ENCODE assay signal across 18 cellular contexts in the genomic region with DNA sequence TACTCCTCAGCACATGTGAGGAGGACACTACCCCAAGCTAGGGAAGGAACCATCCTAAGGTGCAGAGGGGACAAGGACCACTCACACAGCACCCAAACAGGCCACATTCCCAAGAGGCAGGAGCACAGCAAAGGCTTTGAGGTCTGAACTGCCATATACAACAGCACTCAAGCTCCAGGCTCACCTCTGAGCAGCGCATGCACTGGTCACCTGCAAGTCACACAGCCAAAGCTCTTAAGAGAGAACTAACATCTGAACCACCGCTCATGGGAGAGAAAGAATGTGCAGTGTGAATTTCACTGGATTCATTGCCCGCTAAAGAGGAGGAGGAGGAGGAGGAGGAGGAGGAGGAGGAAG. TPM values are rescaled to one million over a fixed set of nuclear protein-coding genes. Genes with fewer than 3 reads are reported as not detected.
A peak's percentile ranks its signal among the peaks of the same experiment; 100 is the strongest.
DNase-seq lines count a peak whose midpoint lies in the region; ATAC-seq and TF ChIP-seq lines count a peak whose summit lies in the region.
"Had no signal": no experiment of that assay in that cellular context is flagged by ENCODE, and none has a peak within 500 bp of the region (broad histone marks: within the 10 kb centered on the region; RNA-seq: fewer than 3 reads in every experiment).

No MANE protein-coding gene starts in this region.

- H3K27ac ChIP-seq in mesendoderm (ENCODE audit: low read depth, low read length): no peak overlapping the region
- H3K27ac ChIP-seq: A549; BLaER1 treated with 17β-estradiol and CSF1 and Interleukin-3, amounts not matched to agents 10 nM and 100 nM; HL-60 had no signal

- no peak overlapping the region for H3K18ac ChIP-seq in mesendoderm (ENCODE audit: low read length)

- TF ChIP-seq POLR2A in NB4 (IDR thresholded peaks at IDR 0.05; ENCODE audit: extremely low read depth, insufficient read length): no peak

- no peak for TF ChIP-seq CTCF in NB4 (IDR thresholded peaks at IDR 0.05; ENCODE audit: low read depth, low read length)
- no peak for TF ChIP-seq CTCF in type B pancreatic cell (conservative IDR thresholded peaks at IDR 0.05)

- no peaks in the 10 kb centered on the region for H3K27me3 ChIP-seq in mesendoderm (ENCODE audit: insufficient read depth, low read length, poor library complexity)
- H3K27me3 ChIP-seq: BLaER1 treated with 17β-estradiol and CSF1 and Interleukin-3, amounts not matched to agents 10 nM and 100 nM had no signal

- H3K79me1 ChIP-seq in mesendoderm (ENCODE audit: low read length): no peaks in the 10 kb centered on the region

- no peak for ATAC-seq in activated T-cell treated with anti-CD3 and anti-CD28 coated beads, Interleukin-2, amount 50 U/mL, for 72 hours (replicated peaks in 1 of 2)
- ATAC-seq: A549 had no signal

- H3K9me3 Mint-ChIP-seq in activated T-cell treated with anti-CD3 and anti-CD28 coated beads, Interleukin-2, amount 50 U/mL, for 72 hours: peaks cover 2 to 8% of the 10 kb centered on the region in 2 donors
- no peaks in the 10 kb centered on the region for H3K9me3 Mint-ChIP-seq in type B pancreatic cell

- no peak overlapping the region for H3K27ac Mint-ChIP-seq in activated T-cell treated with anti-CD3 and anti-CD28 coated beads, Interleukin-2, amount 50 U/mL, for 72 hours
- H3K27ac Mint-ChIP-seq in type B pancreatic cell: no peak overlapping the region

- no peak overlapping the region for H2BK15ac ChIP-seq in mesendoderm (replicated peaks; ENCODE audit: low read depth)

- no peak overlapping the region for H3K56ac ChIP-seq in mesendoderm (ENCODE audit: low read length)

- no peak overlapping the region for H3K4ac ChIP-seq in mesendoderm (ENCODE audit: low read depth, low read length)

- H3K4me1 Mint-ChIP-seq in activated T-cell treated with anti-CD3 and anti-CD28 coated beads, Interleukin-2, amount 50 U/mL, for 72 hours (ENCODE audit: low read depth): no peaks in the 10 kb centered on the region
- no peaks in the 10 kb centered on the region for H3K4me1 Mint-ChIP-seq in type B pancreatic cell (ENCODE audit: unreplicated experiment)
- H3K4me1 Mint-ChIP-seq: CD8-positive, alpha-beta memory T cell had no signal

- no peak overlapping the region for H4K5ac ChIP-seq in mesendoderm (ENCODE audit: low read length)

- no peak overlapping the region for H4K8ac ChIP-seq in mesendoderm (ENCODE audit: low read depth, low read length)

- WGBS in mesendoderm (ENCODE audit: extremely low coverage, insufficient coverage, low lambda C conversion rate): no CpG with 5 or more reads among the region's 3 CpGs

- no peak overlapping the region for H2BK120ac ChIP-seq in mesendoderm (ENCODE audit: low read depth, low read length)

- no peak overlapping the region for H3K4me3 Mint-ChIP-seq in activated T-cell treated with anti-CD3 and anti-CD28 coated beads, Interleukin-2, amount 50 U/mL, for 72 hours
- no peak overlapping the region for H3K4me3 Mint-ChIP-seq in type B pancreatic cell
- H3K4me3 Mint-ChIP-seq: CD8-positive, alpha-beta memory T cell had no signal

- no peaks in the 10 kb centered on the region for H3K4me1 ChIP-seq in mesendoderm (ENCODE audit: control insufficient read depth, low read depth, low read length)
- H3K4me1 ChIP-seq: A549 had no signal

- H2BK5ac ChIP-seq in mesendoderm (ENCODE audit: low read length): no peak overlapping the region

- no peak overlapping the region for H2AK5ac ChIP-seq in mesendoderm (ENCODE audit: low read length)

- no peaks in the 10 kb centered on the region for H3K79me2 ChIP-seq in mesendoderm (ENCODE audit: control insufficient read depth, insufficient read depth, low read length)

- DNase-seq in activated T-cell treated with anti-CD3 and anti-CD28 coated beads, Interleukin-2, amount 50 U/mL, for 1 hour: peak; percentile 4
- DNase-seq in activated T-cell treated with anti-CD3 and anti-CD28 coated beads, Interleukin-2, amount 50 U/mL, for 72 hours: no peak
- peak; percentile 0 for DNase-seq in NB4 (ENCODE audit: low read depth)
- DNase-seq in mesenteric fat pad (ENCODE audit: low spot score): peak; percentile 62
- peak; percentile 27 for DNase-seq in type B pancreatic cell (ENCODE audit: extremely low spot score, unreplicated experiment)
- no peak for DNase-seq in NCI-H524 treated with DMSO at 0.1 percent for 48 hours (lab: John Stamatoyannopoulos, UW)
- DNase-seq in mesendoderm: no peak
- DNase-seq: CD8-positive, alpha-beta memory T cell; GF-D8; NCI-H1417; NCI-H187 treated with DMSO at 0.1 percent for 48 hours; NCI-H345; NCI-H526 treated with DMSO at 0.1 percent for 48 hours; NK-92 treated with Interleukin-12 subunit alpha and Interleukin-12 subunit beta, amount 100 ng/mL, for 24 hours; SHP77 had no signal

- no peaks in the 10 kb centered on the region for H3K36me3 ChIP-seq in mesendoderm (ENCODE audit: control insufficient read depth, insufficient read depth, low read length)
- H3K36me3 ChIP-seq: BLaER1 treated with 17β-estradiol and CSF1 and Interleukin-3, amounts not matched to agents 10 nM and 100 nM had no signal

- peaks cover 0 to 3% of the 10 kb centered on the region in 2 donors for H3K36me3 Mint-ChIP-seq in activated T-cell treated with anti-CD3 and anti-CD28 coated beads, Interleukin-2, amount 50 U/mL, for 72 hours (ENCODE audit: insufficient read depth in 2 of 2)
- H3K36me3 Mint-ChIP-seq in type B pancreatic cell: no peaks in the 10 kb centered on the region

- no peak overlapping the region for H3K23ac ChIP-seq in mesendoderm (ENCODE audit: low read length)

- H3K27me3 Mint-ChIP-seq in activated T-cell treated with anti-CD3 and anti-CD28 coated beads, Interleukin-2, amount 50 U/mL, for 72 hours (ENCODE audit: low read depth): peaks cover 42% of the 10 kb centered on the region
- peaks cover 26% of the 10 kb centered on the region for H3K27me3 Mint-ChIP-seq in type B pancreatic cell

- H3K9ac ChIP-seq in mesendoderm (ENCODE audit: low read length): no peak overlapping the region
- H3K9ac ChIP-seq: BLaER1 treated with 17β-estradiol and CSF1 and Interleukin-3, amounts not matched to agents 10 nM and 100 nM had no signal

- H3K4me2 ChIP-seq in mesendoderm (ENCODE audit: low read length): no peak overlapping the region
- H3K4me2 ChIP-seq: A549; BLaER1 treated with 17β-estradiol and CSF1 and Interleukin-3, amounts not matched to agents 10 nM and 100 nM had no signal

- no peak overlapping the region for H3K4me3 ChIP-seq in NB4 (ENCODE audit: low read depth, low read length)
- H3K4me3 ChIP-seq in mesendoderm (ENCODE audit: low read length): no peak overlapping the region
- H3K4me3 ChIP-seq: A549; BLaER1 treated with 17β-estradiol and CSF1 and Interleukin-3, amounts not matched to agents 10 nM and 100 nM had no signal

RNA-seq across cellular contexts. Expression of gene NPEPL1, which starts 31.0 kb away (rescaled TPM):
- total RNA-seq in activated T-cell treated with anti-CD3 and anti-CD28 coated beads, Interleukin-2, amount 50 U/mL, for 72 hours: 10 to 100 TPM; 25.7 to 29.0 TPM
- total RNA-seq in mesenteric fat pad (42.3 TPM), type B pancreatic cell (ENCODE audit: low replicate concordance) (21.1 and 25.0 TPM in 2 replicates)
- 10.3 TPM for polyA plus RNA-seq in mesendoderm (2013, experiment 1 of 2)
- 10.5 TPM for polyA plus RNA-seq in mesendoderm (2013, experiment 2 of 2)

Comparison
In these comparisons a context has a peak if more than half of its experiments do, and no peak if none do; other contexts are left out.
1. DNase-seq: peak in activated T-cell treated with anti-CD3 and anti-CD28 coated beads, Interleukin-2, amount 50 U/mL, for 1 hour (single experiment), NB4 (single experiment), mesenteric fat pad (single experiment) and type B pancreatic cell (single experiment); none in activated T-cell treated with anti-CD3 and anti-CD28 coated beads, Interleukin-2, amount 50 U/mL, for 72 hours (0 of 2), NCI-H524 treated with DMSO at 0.1 percent for 48 hours (single experiment) and mesendoderm (single experiment).